1 cellular context compared by ENCODE assay signal in genomic region chr6:109794201-109794926, GRCh38.
TF ChIP-seq lines count a peak whose summit lies in the region.

No MANE protein-coding gene starts in this region.

TF ChIP-seq in K562, 482 proteins besides CTCF, POLR2A, EP300 and RAD21 (continued from another document):
- no peak for TF ChIP-seq PPARD (CRISPR knock-in tag; IDR thresholded peaks at IDR 0.05)
